Comparison of ENCODE assay signal across 20 cellular contexts in genomic region chr2:74646829-74647482, GRCh38. TPM values are rescaled to one million over a fixed set of nuclear protein-coding genes. Genes with fewer than 3 reads are reported as not detected.
"Had no signal": no experiment of that assay in that cellular context is flagged by ENCODE, and none has a peak within 500 bp of the region (broad histone marks: within the 10 kb centered on the region; RNA-seq: fewer than 3 reads in every experiment).

No MANE protein-coding gene starts in this region.

- H3K27ac ChIP-seq: dorsolateral prefrontal cortex, stomach had no signal

- H3K36me3 ChIP-seq: stomach had no signal

- H3K4me3 Mint-ChIP-seq: activated naive CD8-positive, alpha-beta T cell treated with anti-CD3 and anti-CD28 coated beads, Interleukin-2, amount 50 U/mL, for 24 hours; activated T-helper 1 cell treated with anti-CD3 and anti-CD28 coated beads, Interleukin-12 subunit alpha, Interleukin-12 subunit beta, Interleukin-2, Interleukin-4 antibody, amounts not matched to agents 30 ng/mL and 10 ng/mL and 1 ng/mL, durations not matched to agents 14 hours and 24 hours and 36 hours; T-helper 2 cell treated with Interferon-gamma antibody and Interleukin-4, amounts not matched to agents 5 μg/mL and 100 μg/mL, for 36 hours had no signal

- H3K27ac Mint-ChIP-seq: activated naive CD8-positive, alpha-beta T cell treated with anti-CD3 and anti-CD28 coated beads, Interleukin-2, amount 50 U/mL, for 24 hours; activated T-helper 1 cell treated with anti-CD3 and anti-CD28 coated beads, Interleukin-12 subunit alpha, Interleukin-12 subunit beta, Interleukin-2, Interleukin-4 antibody, amounts not matched to agents 30 ng/mL and 10 ng/mL and 1 ng/mL, durations not matched to agents 14 hours and 24 hours and 36 hours; nephron; T-helper 2 cell treated with Interferon-gamma antibody and Interleukin-4, amounts not matched to agents 5 μg/mL and 100 μg/mL, for 36 hours had no signal

- DNase-seq: activated CD4-positive, alpha-beta T cell treated with anti-CD3 and anti-CD28 coated beads, Interleukin-2, amount 50 U/mL, for 1 hour; activated CD4-positive, CD25-positive, alpha-beta regulatory T cell; activated CD8-positive, alpha-beta memory T cell treated with anti-CD3 and anti-CD28 coated beads for 24 hours; activated naive CD4-positive, alpha-beta T cell treated with Interleukin-2 at 50 U/mL for 16 hours; activated naive CD8-positive, alpha-beta T cell treated with anti-CD3 and anti-CD28 coated beads, Interleukin-2, amount 50 U/mL, for 24 hours; aorta; dorsolateral prefrontal cortex; hippocampal formation; kidney; left ventricle myocardium superior; mesenchymal stem cell; stimulated activated CD4-positive, alpha-beta T cell treated with anti-CD3 and anti-CD28 coated beads, Interleukin-2, amount 100 ng/mL, for 24 hours; stomach; testis had no signal

- H3K4me1 ChIP-seq: stomach, testis had no signal

- H3K9me3 Mint-ChIP-seq: activated naive CD8-positive, alpha-beta T cell treated with anti-CD3 and anti-CD28 coated beads, Interleukin-2, amount 50 U/mL, for 24 hours; activated T-helper 1 cell treated with anti-CD3 and anti-CD28 coated beads, Interleukin-12 subunit alpha, Interleukin-12 subunit beta, Interleukin-2, Interleukin-4 antibody, amounts not matched to agents 30 ng/mL and 10 ng/mL and 1 ng/mL, durations not matched to agents 14 hours and 24 hours and 36 hours; T-helper 2 cell treated with Interferon-gamma antibody and Interleukin-4, amounts not matched to agents 5 μg/mL and 100 μg/mL, for 36 hours had no signal

- H3K4me1 Mint-ChIP-seq: activated naive CD8-positive, alpha-beta T cell treated with anti-CD3 and anti-CD28 coated beads, Interleukin-2, amount 50 U/mL, for 24 hours; nephron had no signal

- H3K27me3 ChIP-seq: testis had no signal

- H3K9me3 ChIP-seq: stomach, testis had no signal

RNA-seq across cellular contexts. Expression of gene M1AP, which starts 1.2 kb away (rescaled TPM):
- total RNA-seq: fibroblast of villous mesenchyme, glomerular endothelial cell, left ventricle myocardium superior, osteocyte had no signal
- polyA plus RNA-seq: aorta had no signal
